ENCODE assay signal across 13 cellular contexts in genomic region chr2:62775367-62775668, GRCh38.
"Had no signal": no experiment of that assay in that cellular context is flagged by ENCODE, and none has a peak within 500 bp of the region (broad histone marks: within the 10 kb centered on the region; RNA-seq: fewer than 3 reads in every experiment).

No MANE protein-coding gene starts in this region.

- H3K9me3 Mint-ChIP-seq: activated naive CD4-positive, alpha-beta T cell treated with anti-CD3 and anti-CD28 coated beads for 36 hours; activated T-helper 17 cell treated with anti-CD3 and anti-CD28 coated beads, Interleukin-2, amount 50 U/mL, for 72 hours; immature natural killer cell; naive thymus-derived CD8-positive, alpha-beta T cell had no signal

- ATAC-seq: naive thymus-derived CD8-positive, alpha-beta T cell had no signal

- H3K4me3 Mint-ChIP-seq: activated naive CD4-positive, alpha-beta T cell treated with anti-CD3 and anti-CD28 coated beads for 36 hours; activated T-helper 17 cell treated with anti-CD3 and anti-CD28 coated beads, Interleukin-2, amount 50 U/mL, for 72 hours; immature natural killer cell; naive thymus-derived CD8-positive, alpha-beta T cell had no signal

- H3K27me3 ChIP-seq: spleen, upper lobe of right lung had no signal

- H3K4me3 ChIP-seq: mucosa of descending colon, psoas muscle, spleen, upper lobe of right lung had no signal

- H3K36me3 ChIP-seq: spleen, upper lobe of right lung had no signal

- H3K4me1 Mint-ChIP-seq: activated T-helper 17 cell treated with anti-CD3 and anti-CD28 coated beads, Interleukin-2, amount 50 U/mL, for 72 hours; immature natural killer cell had no signal

- H3K27me3 Mint-ChIP-seq: activated T-helper 17 cell treated with anti-CD3 and anti-CD28 coated beads, Interleukin-2, amount 50 U/mL, for 72 hours; naive thymus-derived CD8-positive, alpha-beta T cell had no signal

- DNase-seq: activated CD4-positive, alpha-beta T cell treated with anti-CD3 and anti-CD28 coated beads for 48 hours; activated naive CD4-positive, alpha-beta T cell treated with anti-CD3 and anti-CD28 coated beads for 36 hours; activated T-cell treated with anti-CD3 and anti-CD28 coated beads for 4 hours; cortex of kidney; effector CD8-positive, alpha-beta T cell; psoas muscle; spleen; stimulated activated CD4-positive, alpha-beta T cell treated with anti-CD3 and anti-CD28 coated beads, Interleukin-2, amount 100 ng/mL, for 24 hours; upper lobe of right lung had no signal

- H3K4me1 ChIP-seq: psoas muscle, upper lobe of right lung had no signal

- H3K27ac Mint-ChIP-seq: activated naive CD4-positive, alpha-beta T cell treated with anti-CD3 and anti-CD28 coated beads for 36 hours; activated T-helper 17 cell treated with anti-CD3 and anti-CD28 coated beads, Interleukin-2, amount 50 U/mL, for 72 hours; immature natural killer cell; naive thymus-derived CD8-positive, alpha-beta T cell had no signal

- H3K9me3 ChIP-seq: mucosa of descending colon, psoas muscle, upper lobe of right lung had no signal

- H3K27ac ChIP-seq: psoas muscle, spleen, upper lobe of right lung had no signal
